In the genomic region with DNA sequence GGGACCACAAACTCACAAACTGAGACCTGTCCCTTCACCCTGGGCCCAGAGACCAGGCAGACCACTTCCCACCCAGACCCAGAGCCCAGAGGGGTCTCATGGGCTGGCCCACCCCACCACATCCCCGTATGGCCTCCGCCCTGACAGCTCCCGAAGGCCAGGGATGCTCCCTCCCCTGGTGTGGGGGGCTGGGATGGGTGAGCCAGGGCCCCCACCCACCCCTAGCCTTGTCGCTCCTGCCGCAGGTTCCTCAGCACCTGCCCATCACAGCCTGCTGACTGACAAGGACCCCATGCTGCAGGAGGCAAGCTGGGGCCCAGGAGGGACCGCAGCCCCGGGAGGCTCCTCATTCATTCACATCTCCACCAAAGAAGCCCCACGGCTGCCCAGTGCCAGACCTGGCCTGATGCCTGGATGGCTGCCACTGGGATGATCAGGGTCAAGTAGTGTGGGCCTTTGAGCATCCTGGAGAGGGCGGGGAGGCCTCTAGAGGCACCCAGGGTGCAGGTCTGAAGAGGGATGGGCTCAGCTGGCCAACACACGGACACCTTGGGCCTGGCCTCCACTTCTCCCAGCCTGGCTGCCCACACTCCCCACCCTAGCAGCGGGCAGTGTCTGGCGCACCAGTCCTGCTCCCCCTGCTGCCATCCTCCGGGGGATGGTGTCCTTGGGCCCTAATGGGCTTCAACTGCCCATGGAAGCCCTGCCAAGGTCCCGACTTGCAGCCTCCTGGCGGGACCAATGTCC, we compare ENCODE assay signal across 11 cellular contexts. TPM values are rescaled to one million over a fixed set of nuclear protein-coding genes. Genes with fewer than 3 reads are reported as not detected.
DNase-seq lines count a peak whose midpoint lies in the region; ATAC-seq and TF ChIP-seq lines count a peak whose summit lies in the region.
"Had no signal": no experiment of that assay in that cellular context is flagged by ENCODE, and none has a peak within 500 bp of the region (broad histone marks: within the 10 kb centered on the region; RNA-seq: fewer than 3 reads in every experiment).

No MANE protein-coding gene starts in this region.

- DNase-seq in left ventricle myocardium inferior (no peak), left cardiac atrium (no peak), WERI-Rb-1 (no peak), neural crest cell (ENCODE audit: low read depth, low spot score) (no peak), OCI-M1 (lab: John Stamatoyannopoulos, UW) (no peak)
- no peak for DNase-seq in CD8-positive, alpha-beta memory T cell
- DNase-seq in CD4-positive, alpha-beta memory T cell, result no peak

- POLR2A ChIA-PET in CD8-positive, alpha-beta memory T cell (lab: Charles Lee), result interaction anchor here (0.5 kb wide), 1 partner anchor 105 kb away, joined by 3 read pairs; no protein-coding TSS in a partner anchor
- POLR2A ChIA-PET in CD4-positive, alpha-beta memory T cell (lab: Charles Lee; ENCODE audit: partially characterized antibody), result interaction anchor here (0.7 to 12.6 kb wide), 4 partner anchors 28 to 400 kb away, joined by 3 to 230 read pairs (median 4); a partner anchor contains a TSS

- H3K27me3 ChIP-seq in left ventricle myocardium inferior (ENCODE audit: low read depth) (peaks cover 6% of the 10 kb centered on the region), WERI-Rb-1 (ENCODE audit: insufficient read depth, low read depth, severe bottlenecking) (no peaks in the 10 kb centered on the region)
- H3K27me3 ChIP-seq in CD8-positive, alpha-beta memory T cell (ENCODE audit: insufficient read depth, low read length, poor library complexity, severe bottlenecking), result no peaks in the 10 kb centered on the region
- no peaks in the 10 kb centered on the region for H3K27me3 ChIP-seq in CD4-positive, alpha-beta memory T cell (ENCODE audit: insufficient read depth, low read length)

- no peak overlapping the region for H3K27ac Mint-ChIP-seq in neural crest cell (ENCODE audit: unreplicated experiment)
- H3K27ac Mint-ChIP-seq in CD8-positive, alpha-beta memory T cell, result peak overlapping the region in 1 of 8 donors; percentile 58
- peak overlapping the region in 1 of 7 donors; percentile 68 for H3K27ac Mint-ChIP-seq in CD4-positive, alpha-beta memory T cell
- H3K27ac Mint-ChIP-seq: activated CD4-positive, alpha-beta memory T cell treated with anti-CD3 and anti-CD28 coated beads for 36 hours had no signal

- CTCF ChIA-PET in CD8-positive, alpha-beta memory T cell (lab: Charles Lee), result interaction anchor here (0.6 to 9.0 kb wide), 23 partner anchors 8 to 391 kb away, joined by 3 to 153 read pairs (median 3); a partner anchor contains a TSS
- CTCF ChIA-PET in CD4-positive, alpha-beta memory T cell (lab: Charles Lee; ENCODE audit: partially characterized antibody), result interaction anchor here (0.5 to 9.2 kb wide), 26 partner anchors 9 to 400 kb away, joined by 3 to 163 read pairs (median 3); a partner anchor contains a TSS

- H3K4me1 ChIP-seq in left ventricle myocardium inferior, result peaks cover 84% of the 10 kb centered on the region
- H3K4me1 ChIP-seq in CD8-positive, alpha-beta memory T cell (ENCODE audit: insufficient read depth, low read length), result peaks cover 36% of the 10 kb centered on the region
- H3K4me1 ChIP-seq in CD4-positive, alpha-beta memory T cell (ENCODE audit: insufficient read depth, low read length), result peaks cover 41% of the 10 kb centered on the region

- peaks cover 24% of the 10 kb centered on the region for H3K27me3 Mint-ChIP-seq in neural crest cell (ENCODE audit: low read depth)
- no peaks in the 10 kb centered on the region for H3K27me3 Mint-ChIP-seq in CD8-positive, alpha-beta memory T cell
- peaks cover 0 to 1% of the 10 kb centered on the region in 2 donors for H3K27me3 Mint-ChIP-seq in CD4-positive, alpha-beta memory T cell
- H3K27me3 Mint-ChIP-seq: activated CD4-positive, alpha-beta memory T cell treated with anti-CD3 and anti-CD28 coated beads for 36 hours had no signal

- H3K27ac ChIP-seq in left ventricle myocardium inferior (replicated peaks) (peak overlapping the region; percentile 91), WERI-Rb-1 (peak overlapping the region; percentile 21)
- no peak overlapping the region for H3K27ac ChIP-seq in CD8-positive, alpha-beta memory T cell (ENCODE audit: low read depth, low read length)
- no peak overlapping the region for H3K27ac ChIP-seq in CD4-positive, alpha-beta memory T cell (ENCODE audit: low read depth, low read length)

- no peaks in the 10 kb centered on the region for H3K9me3 Mint-ChIP-seq in neural crest cell
- no peaks in the 10 kb centered on the region for H3K9me3 Mint-ChIP-seq in CD8-positive, alpha-beta memory T cell
- H3K9me3 Mint-ChIP-seq in CD4-positive, alpha-beta memory T cell, result no peaks in the 10 kb centered on the region
- H3K9me3 Mint-ChIP-seq: activated CD4-positive, alpha-beta memory T cell treated with anti-CD3 and anti-CD28 coated beads for 36 hours had no signal

- H3K36me3 Mint-ChIP-seq in neural crest cell (ENCODE audit: low read depth), result no peaks in the 10 kb centered on the region
- peaks cover 0 to 1% (median 0%) of the 10 kb centered on the region in 3 donors for H3K36me3 Mint-ChIP-seq in CD8-positive, alpha-beta memory T cell
- H3K36me3 Mint-ChIP-seq in CD4-positive, alpha-beta memory T cell, result no peaks in the 10 kb centered on the region
- H3K36me3 Mint-ChIP-seq: activated CD4-positive, alpha-beta memory T cell treated with anti-CD3 and anti-CD28 coated beads for 36 hours had no signal

- H3K4me3 Mint-ChIP-seq in neural crest cell, result peak overlapping the region; percentile 83
- H3K4me3 Mint-ChIP-seq in CD8-positive, alpha-beta memory T cell, result peak overlapping the region in 2 of 7 donors; percentile 52 to 81
- peak overlapping the region in 1 of 8 donors; percentile 46 for H3K4me3 Mint-ChIP-seq in CD4-positive, alpha-beta memory T cell
- H3K4me3 Mint-ChIP-seq: activated CD4-positive, alpha-beta memory T cell treated with anti-CD3 and anti-CD28 coated beads for 36 hours had no signal

- H3K4me1 Mint-ChIP-seq in neural crest cell, result peaks cover 11% of the 10 kb centered on the region
- peaks cover 12 to 47% (median 13%) of the 10 kb centered on the region in 3 donors for H3K4me1 Mint-ChIP-seq in CD8-positive, alpha-beta memory T cell
- peaks cover 11 to 40% (median 23%) of the 10 kb centered on the region in 4 donors for H3K4me1 Mint-ChIP-seq in CD4-positive, alpha-beta memory T cell

- H3K4me3 ChIP-seq in left ventricle myocardium inferior, result no peak overlapping the region
- no peak overlapping the region for H3K4me3 ChIP-seq in WERI-Rb-1 (ENCODE audit: low read depth, low read length)
- H3K4me3 ChIP-seq in CD8-positive, alpha-beta memory T cell (ENCODE audit: low read length), result no peak overlapping the region
- no peak overlapping the region for H3K4me3 ChIP-seq in CD4-positive, alpha-beta memory T cell (ENCODE audit: low read length in 2 of 2)
- H3K4me3 ChIP-seq: prostate gland had no signal

- H3K36me3 ChIP-seq in left ventricle myocardium inferior, result no peaks in the 10 kb centered on the region
- no peaks in the 10 kb centered on the region for H3K36me3 ChIP-seq in WERI-Rb-1
- no peaks in the 10 kb centered on the region for H3K36me3 ChIP-seq in CD8-positive, alpha-beta memory T cell (ENCODE audit: insufficient read depth, low read length)
- no peaks in the 10 kb centered on the region for H3K36me3 ChIP-seq in CD4-positive, alpha-beta memory T cell (ENCODE audit: insufficient read depth, low read length)
- H3K36me3 ChIP-seq: prostate gland had no signal

- TF ChIP-seq CTCF in left ventricle myocardium inferior (IDR thresholded peaks at IDR 0.05; ENCODE audit: borderline replicate concordance) (no peak), WERI-Rb-1 (IDR thresholded peaks at IDR 0.05; ENCODE audit: low read depth, low read length) (no peak), neural crest cell (conservative IDR thresholded peaks at IDR 0.05) (no peak)

- intact Hi-C loops in left ventricle myocardium inferior (cut with micrococcal nuclease) (loop anchor here (10.0 kb wide), 1 partner anchor 265 kb away; no protein-coding TSS in a partner anchor), left cardiac atrium (cut with DNase I) (loop anchor here (2.0 to 10.0 kb wide), 5 partner anchors 82 to 265 kb away; no protein-coding TSS in a partner anchor)
- intact Hi-C loops in CD4-positive, alpha-beta memory T cell (cut with micrococcal nuclease), result loop anchor here (5.0 kb wide), 1 partner anchor 92 kb away; a partner anchor contains a TSS

- ATAC-seq in left cardiac atrium (no peak), HG03521 (IDR thresholded peaks at IDR 0.05; ENCODE audit: unreplicated experiment) (no peak)

- no peaks in the 10 kb centered on the region for H3K9me3 ChIP-seq in left ventricle myocardium inferior (replicated peaks)
- H3K9me3 ChIP-seq in WERI-Rb-1 (ENCODE audit: severe bottlenecking), result no peaks in the 10 kb centered on the region
- no peaks in the 10 kb centered on the region for H3K9me3 ChIP-seq in CD8-positive, alpha-beta memory T cell (ENCODE audit: low read length)
- H3K9me3 ChIP-seq in CD4-positive, alpha-beta memory T cell (ENCODE audit: control insufficient read depth in 1 of 2, low read length in 2 of 2), result no peaks in the 10 kb centered on the region
- H3K9me3 ChIP-seq: prostate gland, SK-N-SH had no signal

RNA-seq across cellular contexts. Expression of a gene that starts 24.7 kb away (rescaled TPM):
- total RNA-seq in left ventricle myocardium inferior (1.0 TPM), left cardiac atrium (1 to 10 TPM; 1.1 to 2.1 TPM), neural crest cell (not detected in 2 replicates)
- total RNA-seq in CD8-positive, alpha-beta memory T cell, result 10 to 100 TPM; 51.3 to 52.0 TPM
- polyA plus RNA-seq in CD8-positive, alpha-beta memory T cell, result 34.9 TPM
- 10 to 100 TPM; 47.3 to 49.2 TPM for total RNA-seq in CD4-positive, alpha-beta memory T cell
- 10 to 100 TPM in 1 of 2 donors, 1 to 10 TPM in 1; 4.9 to 40.0 TPM for polyA plus RNA-seq in CD4-positive, alpha-beta memory T cell
- polyA plus RNA-seq: SK-N-SH had no signal

Comparison
In these comparisons a context has a peak if more than half of its experiments do, and no peak if none do; other contexts are left out.
1. H3K27ac ChIP-seq: peak in left ventricle myocardium inferior (single experiment) and WERI-Rb-1 (single experiment); none in CD8-positive, alpha-beta memory T cell (single experiment) and CD4-positive, alpha-beta memory T cell (single experiment).
2. RNA of a gene that starts 24.7 kb away (total RNA-seq): 51.3 to 52.0 TPM in CD8-positive, alpha-beta memory T cell and 47.3 to 49.2 TPM in CD4-positive, alpha-beta memory T cell; 1.1 to 2.1 TPM in left cardiac atrium, 1.0 TPM in left ventricle myocardium inferior (single experiment) and not detected in neural crest cell; every median in the first group is over 10 times any median in the second.